ENCODE assay signal across 19 cellular contexts in genomic region chr3:133113526-133113925, GRCh38.
DNase-seq lines count a peak whose midpoint lies in the region; ATAC-seq and TF ChIP-seq lines count a peak whose summit lies in the region.
"Had no signal": no experiment of that assay in that cellular context is flagged by ENCODE, and none has a peak within 500 bp of the region (broad histone marks: within the 10 kb centered on the region; RNA-seq: fewer than 3 reads in every experiment).

No MANE protein-coding gene starts in this region.

- intact Hi-C loops in IMR-90 (cut with micrococcal nuclease) (no loop called here), uterus (cut with DNase I; ENCODE audit: low total_unique reads) (no loop called here), left colon (cut with DNase I, micrococcal nuclease) (no loop called here)

- TF ChIP-seq POLR2A in IMR-90 (IDR thresholded peaks at IDR 0.05; ENCODE audit: low read depth, low read length) (no peak), uterus (IDR thresholded peaks at IDR 0.05) (no peak)

- POLR2A ChIA-PET in IMR-90 (lab: Charles Lee; ENCODE audit: unreplicated experiment): no interaction called here

- H3K27me3 Mint-ChIP-seq in activated T-cell treated with anti-CD3 and anti-CD28 coated beads, Interleukin-2, amount 50 U/mL, for 4 hours (ENCODE audit: low read depth): peaks cover 4% of the 10 kb centered on the region

- H3K79me2 ChIP-seq in ACC112 (ENCODE audit: control insufficient read depth, insufficient read depth, low read length, unreplicated experiment): no peaks in the 10 kb centered on the region

- H2BK15ac ChIP-seq in IMR-90 (ENCODE audit: low read depth, low read length): no peak overlapping the region

- no peak overlapping the region for H4K5ac ChIP-seq in IMR-90 (ENCODE audit: low read depth, low read length)

- DNase-seq in IMR-90 (peak; percentile 50), foreskin fibroblast (peak; percentile 12 to 22), NCI-H345 treated with DMSO at 0.1 percent for 48 hours (lab: John Stamatoyannopoulos, UW; ENCODE audit: unreplicated experiment) (no peak), uterus (no peak), left colon (no peak)
- DNase-seq in activated T-cell treated with anti-CD3 and anti-CD28 coated beads, Interleukin-2, amount 50 U/mL, for 4 hours: no peak
- DNase-seq: activated CD8-positive, alpha-beta T cell treated with anti-CD3 and anti-CD28 coated beads for 36 hours; amniotic stem cell; DMS153; erythroblast; mesenchymal stem cell; naive thymus-derived CD4-positive, alpha-beta T cell; NCI-H774; ovary; right lobe of liver; testis had no signal

- H3K4me2 ChIP-seq in IMR-90 (ENCODE audit: low read depth, low read length): peak overlapping the region; percentile 36

- no TSS peak for BruUV-seq in IMR-90 (replicated peaks; lab: Mats Ljungman, UMichigan)

- H2AFZ ChIP-seq in ACC112 (ENCODE audit: low read length, unreplicated experiment) (no peak overlapping the region), IMR-90 (replicated peaks; ENCODE audit: low read length, poor library complexity) (no peak overlapping the region)

- CTCF ChIA-PET in IMR-90 (lab: Yijun Ruan, JAX): no interaction called here

- H3K56ac ChIP-seq in IMR-90 (ENCODE audit: extremely low read depth, insufficient read depth, low read length): no peak overlapping the region

- H4K20me1 ChIP-seq in IMR-90 (ENCODE audit: insufficient read depth, low read length): no peaks in the 10 kb centered on the region

- H3K18ac ChIP-seq in IMR-90 (ENCODE audit: low read depth, low read length): no peak overlapping the region

- no peak for ATAC-seq in IMR-90 (ENCODE audit: low read depth)
- ATAC-seq in SK-N-SH treated with all-trans-retinoic acid at 6 μM for 48 hours: peak; percentile 50
- ATAC-seq in activated T-cell treated with anti-CD3 and anti-CD28 coated beads, Interleukin-2, amount 50 U/mL, for 4 hours: no peak
- no peak for ATAC-seq in left colon
- ATAC-seq: activated CD8-positive, alpha-beta T cell treated with anti-CD3 and anti-CD28 coated beads for 36 hours; HCT116; naive thymus-derived CD4-positive, alpha-beta T cell; right lobe of liver had no signal

- no peak overlapping the region for H3K4ac ChIP-seq in IMR-90 (ENCODE audit: low read depth, low read length)

- H3K9me1 ChIP-seq in IMR-90 (ENCODE audit: insufficient read depth, low read length): no peaks in the 10 kb centered on the region

- no peaks in the 10 kb centered on the region for H3K9me3 Mint-ChIP-seq in activated T-cell treated with anti-CD3 and anti-CD28 coated beads, Interleukin-2, amount 50 U/mL, for 4 hours
- H3K9me3 Mint-ChIP-seq: activated CD8-positive, alpha-beta T cell treated with anti-CD3 and anti-CD28 coated beads for 36 hours had no signal

- no peaks in the 10 kb centered on the region for H3K4me1 Mint-ChIP-seq in activated T-cell treated with anti-CD3 and anti-CD28 coated beads, Interleukin-2, amount 50 U/mL, for 4 hours (ENCODE audit: low read depth)

- H3K27me3 ChIP-seq in ACC112 (ENCODE audit: insufficient read depth, low read length): no peaks in the 10 kb centered on the region
- H3K27me3 ChIP-seq in IMR-90 (ENCODE audit: control insufficient read depth, insufficient read depth, low read length): no peaks in the 10 kb centered on the region; the same call in 1 of the 2 replicates
- no peaks in the 10 kb centered on the region for H3K27me3 ChIP-seq in uterus
- H3K27me3 ChIP-seq: ovary, right lobe of liver, testis had no signal

- no peaks in the 10 kb centered on the region for H3K36me3 ChIP-seq in ACC112 (ENCODE audit: insufficient read depth, low read length)
- no peaks in the 10 kb centered on the region for H3K36me3 ChIP-seq in IMR-90 (ENCODE audit: control insufficient read depth, insufficient read depth, low read length)
- H3K36me3 ChIP-seq in uterus: no peaks in the 10 kb centered on the region
- H3K36me3 ChIP-seq: ovary, right lobe of liver had no signal

- H3K14ac ChIP-seq in IMR-90 (replicated peaks; ENCODE audit: low read depth, low read length): no peak overlapping the region

- H3K4me3 ChIP-seq in ACC112 (ENCODE audit: low read depth, low read length) (no peak overlapping the region), IMR-90 (ENCODE audit: insufficient read depth, low read depth, low read length) (no peak overlapping the region), foreskin fibroblast (ENCODE audit: low read depth in 1 of 2, low read length in 2 of 2) (no peak overlapping the region), uterus (no peak overlapping the region)
- H3K4me3 ChIP-seq: ovary, right lobe of liver, testis had no signal

- H2AK9ac ChIP-seq in IMR-90 (replicated peaks; ENCODE audit: low read depth, low read length, poor library complexity): no peak overlapping the region

- H3K9ac ChIP-seq in IMR-90 (ENCODE audit: low read depth, low read length): no peak overlapping the region

- H2BK120ac ChIP-seq in IMR-90 (ENCODE audit: low read depth, low read length): no peak overlapping the region

- in situ Hi-C loops in IMR-90 (cut with MboI; ENCODE audit: low sequenced_read_pairs): no loop called here

- H3K27ac ChIP-seq in ACC112 (ENCODE audit: low read depth, low read length) (peak overlapping the region; percentile 36; the same call in 1 of the 2 replicates), IMR-90 (ENCODE audit: insufficient read depth, low read length) (no peak overlapping the region), uterus (no peak overlapping the region)
- H3K27ac ChIP-seq: ovary, right lobe of liver, testis had no signal

- H3K4me1 ChIP-seq in ACC112 (ENCODE audit: control insufficient read depth, insufficient read depth, low read length, unreplicated experiment): no peaks in the 10 kb centered on the region
- H3K4me1 ChIP-seq in IMR-90 (ENCODE audit: control insufficient read depth, insufficient read depth, low read length): no peaks in the 10 kb centered on the region; the same call in 1 of the 2 replicates
- no peaks in the 10 kb centered on the region for H3K4me1 ChIP-seq in uterus
- H3K4me1 ChIP-seq: right lobe of liver, testis had no signal

- no peak overlapping the region for H4K8ac ChIP-seq in IMR-90 (ENCODE audit: low read depth in 2 of 2, low read length in 2 of 2)

- TF ChIP-seq CTCF in IMR-90 (conservative IDR thresholded peaks at IDR 0.05; ENCODE audit: low read depth, low read length): no peak
- no peak for TF ChIP-seq CTCF in foreskin fibroblast (IDR thresholded peaks at IDR 0.05; ENCODE audit: low read depth, low read length)
- no peak for TF ChIP-seq CTCF in uterus (IDR thresholded peaks at IDR 0.05)

- no peak overlapping the region for H4K91ac ChIP-seq in IMR-90 (ENCODE audit: insufficient read depth, low read depth, low read length)

- H3K36me3 Mint-ChIP-seq in activated T-cell treated with anti-CD3 and anti-CD28 coated beads, Interleukin-2, amount 50 U/mL, for 4 hours (ENCODE audit: insufficient read depth): no peaks in the 10 kb centered on the region
- H3K36me3 Mint-ChIP-seq: naive thymus-derived CD4-positive, alpha-beta T cell had no signal

- no peaks in the 10 kb centered on the region for H3K79me1 ChIP-seq in IMR-90 (ENCODE audit: low read depth in 1 of 2, low read length in 2 of 2)

- H3K4me3 Mint-ChIP-seq in activated T-cell treated with anti-CD3 and anti-CD28 coated beads, Interleukin-2, amount 50 U/mL, for 4 hours: no peak overlapping the region
- H3K4me3 Mint-ChIP-seq: activated CD8-positive, alpha-beta T cell treated with anti-CD3 and anti-CD28 coated beads for 36 hours; naive thymus-derived CD4-positive, alpha-beta T cell had no signal

- H3K9me3 ChIP-seq in IMR-90 (ENCODE audit: control insufficient read depth, insufficient read depth, low read length) (no peaks in the 10 kb centered on the region), uterus (no peaks in the 10 kb centered on the region)
- H3K9me3 ChIP-seq: ovary, right lobe of liver, testis had no signal

- H2BK5ac ChIP-seq in IMR-90 (ENCODE audit: low read depth, low read length, poor library complexity, severe bottlenecking): no peak overlapping the region

- no peak overlapping the region for H2AK5ac ChIP-seq in IMR-90 (ENCODE audit: low read depth, low read length)

- H2BK20ac ChIP-seq in IMR-90 (ENCODE audit: low read depth, low read length): no peak overlapping the region

- no peak overlapping the region for H3K23ac ChIP-seq in IMR-90 (ENCODE audit: low read depth, low read length)

- TF ChIP-seq RAD21 in IMR-90 (IDR thresholded peaks at IDR 0.05; ENCODE audit: low read length): no peak

- WGBS in IMR-90 (ENCODE audit: extremely low coverage in 2 of 2, insufficient read length in 1 of 2), 2 experiments: no CpG with 5 or more reads among the region's 3 CpGs

- dilution Hi-C loops in IMR-90 (cut with HindIII; ENCODE audit: low sequenced_read_pairs, unreplicated experiment): no loop called here

TF ChIP-seq in IMR-90, 13 proteins besides CTCF, POLR2A, EP300 and RAD21 (continues in another document):
- no peak for TF ChIP-seq MXI1 (IDR thresholded peaks at IDR 0.05; ENCODE audit: borderline replicate concordance, low read depth, low read length)
- no peak for TF ChIP-seq CHD1 (IDR thresholded peaks at IDR 0.05; ENCODE audit: low read depth, low read length)
- TF ChIP-seq CEBPB (IDR thresholded peaks at IDR 0.05; ENCODE audit: low read depth, low read length): no peak
- no peak for TF ChIP-seq BHLHE40 (IDR thresholded peaks at IDR 0.05; ENCODE audit: low read depth, low read length)
- TF ChIP-seq RCOR1 (IDR thresholded peaks at IDR 0.05; ENCODE audit: insufficient replicate concordance, low read length): no peak
- no peak for TF ChIP-seq SMC3 (IDR thresholded peaks at IDR 0.05; ENCODE audit: low read depth, low read length)
- no peak for TF ChIP-seq NFE2L2 (IDR thresholded peaks at IDR 0.05; ENCODE audit: low read depth, low read length)

TF ChIP-seq in SK-N-SH treated with all-trans-retinoic acid at 6 μM for 48 hours, 23 proteins besides CTCF, POLR2A, EP300 and RAD21 (continues in another document):
- no peak for TF ChIP-seq SNAI2 (CRISPR knock-in tag; IDR thresholded peaks at IDR 0.05)
- TF ChIP-seq ZFP3 (CRISPR knock-in tag; IDR thresholded peaks at IDR 0.05): no peak

Comparison
In these comparisons a context has a peak if more than half of its experiments do, and no peak if none do; other contexts are left out.
1. DNase-seq: peak in IMR-90 (single experiment) and foreskin fibroblast (2 of 2); none in activated T-cell treated with anti-CD3 and anti-CD28 coated beads, Interleukin-2, amount 50 U/mL, for 4 hours (single experiment), NCI-H345 treated with DMSO at 0.1 percent for 48 hours (single experiment), uterus (0 of 2) and left colon (0 of 2).